In genomic region chr17:7479389-7480192, GRCh38 we compare ENCODE assay signal across 1 cellular context.
A peak's percentile ranks its signal among the peaks of the same experiment; 100 is the strongest.
TF ChIP-seq lines count a peak whose summit lies in the region.

ZBTB4 (minus strand) TSS chr17:7479631; CDS start chr17:7466801, 12,830 bp downstream.

TF ChIP-seq in GM12878, 131 proteins besides CTCF, POLR2A, EP300 and RAD21 (continued from another document):
- TF ChIP-seq NKRF (conservative IDR thresholded peaks at IDR 0.05) (0 out of 2 replicates have a peak, but pooled peaks have one; percentile 17), ZBTB40 (IDR thresholded peaks at IDR 0.05; ENCODE audit: borderline replicate concordance) (peak; percentile 36; the same call in 1 of the 2 replicates), DPF2 (IDR thresholded peaks at IDR 0.05) (peak; percentile 78; the same call in 1 of the 2 replicates), MXI1 (IDR thresholded peaks at IDR 0.05; ENCODE audit: low read depth, low read length) (no peak), MTA3 (IDR thresholded peaks at IDR 0.05; ENCODE audit: borderline replicate concordance, low read length) (no peak), SMARCA5 (IDR thresholded peaks at IDR 0.05) (peak; percentile 68; the same call in 1 of the 2 replicates), E4F1 (IDR thresholded peaks at IDR 0.05; ENCODE audit: borderline replicate concordance, partially characterized antibody) (no peak), YY1 (IDR thresholded peaks at IDR 0.05; ENCODE audit: low read depth, low read length) (peak; percentile 31; the same call in 1 of the 2 replicates), USF1 (IDR thresholded peaks at IDR 0.05; ENCODE audit: borderline replicate concordance, extremely low read length, insufficient read depth, low read depth, low read length) (peak; percentile 6), IKZF1 (conservative IDR thresholded peaks at IDR 0.05) (peak; percentile 75; the same call in 1 of the 2 replicates), LARP7 (IDR thresholded peaks at IDR 0.05) (peak; percentile 80)
